In the genomic region with DNA sequence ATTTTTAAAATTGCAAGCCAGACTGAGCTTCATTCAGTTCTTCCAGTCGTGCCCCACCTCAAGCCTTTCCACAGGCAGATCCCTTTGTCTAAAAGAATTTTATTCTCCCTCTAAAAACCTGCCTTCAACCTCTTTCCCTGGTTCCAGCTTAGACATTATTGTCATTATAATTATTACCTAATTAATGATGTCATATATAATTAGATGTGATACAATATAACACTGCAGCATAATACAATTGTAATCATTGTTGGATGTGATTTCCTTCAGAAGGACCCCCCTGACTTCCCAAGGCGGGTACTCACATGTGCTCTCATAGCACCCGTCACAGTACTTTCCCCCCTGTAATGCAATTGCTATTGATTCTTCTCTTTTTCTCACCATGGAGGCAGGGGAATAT, we compare ENCODE assay signal across 29 cellular contexts.
"Had no signal": no experiment of that assay in that cellular context is flagged by ENCODE, and none has a peak within 500 bp of the region (broad histone marks: within the 10 kb centered on the region; RNA-seq: fewer than 3 reads in every experiment).

No MANE protein-coding gene starts in this region.

- H3K27me3 ChIP-seq: stomach, suprapubic skin, testis, thyroid gland, tibial artery, tibial nerve, transverse colon, upper lobe of left lung, upper lobe of right lung, uterus, vagina had no signal

- H3K4me1 Mint-ChIP-seq: stimulated activated effector memory CD8-positive, alpha-beta T cell treated with anti-CD3 and anti-CD28 coated beads, Interleukin-12 subunit alpha, Interleukin-12 subunit beta, amount 100 ng/mL, for 72 hours; stimulated activated memory B cell treated with anti-CD40 and anti-IgM and Interleukin-4, amounts not matched to agents 10 μg/mL and 1 μg/mL and 100 μg/mL, for 72 hours; stimulated activated naive B cell treated with anti-CD40 and anti-IgM and Interleukin-4, amounts not matched to agents 10 μg/mL and 1 μg/mL and 100 μg/mL, for 72 hours; stimulated activated naive CD8-positive, alpha-beta T cell treated with anti-CD3 and anti-CD28 coated beads, Interleukin-15, amount 100 ng/mL, for 72 hours had no signal

- H3K27ac ChIP-seq: stomach, suprapubic skin, testis, thoracic aorta, thyroid gland, tibial artery, tibial nerve, transverse colon, upper lobe of left lung, upper lobe of right lung, uterus, vagina had no signal

- ATAC-seq: stimulated activated effector memory CD8-positive, alpha-beta T cell treated with anti-CD3 and anti-CD28 coated beads, Interleukin-12 subunit alpha, Interleukin-12 subunit beta, amount 100 ng/mL, for 72 hours; stimulated activated memory B cell treated with anti-CD40 and anti-IgM and Interleukin-4, amounts not matched to agents 10 μg/mL and 1 μg/mL and 100 μg/mL, for 72 hours; stimulated activated naive B cell treated with anti-CD40 and anti-IgM and Interleukin-4, amounts not matched to agents 10 μg/mL and 1 μg/mL and 100 μg/mL, for 72 hours; stimulated activated naive CD8-positive, alpha-beta T cell treated with anti-CD3 and anti-CD28 coated beads, Interleukin-15, amount 100 ng/mL, for 72 hours; stimulated activated naive CD8-positive, alpha-beta T cell treated with anti-CD3 and anti-CD28 coated beads, Interleukin-15, Interleukin-2, amounts not matched to agents 100 U/mL and 50 U/mL, for 24 hours; upper lobe of right lung had no signal

- H3K27ac Mint-ChIP-seq: stimulated activated effector memory CD8-positive, alpha-beta T cell treated with anti-CD3 and anti-CD28 coated beads, Interleukin-12 subunit alpha, Interleukin-12 subunit beta, amount 100 ng/mL, for 72 hours; stimulated activated memory B cell treated with anti-CD40 and anti-IgM and Interleukin-4, amounts not matched to agents 10 μg/mL and 1 μg/mL and 100 μg/mL, for 72 hours; stimulated activated naive B cell treated with anti-CD40 and anti-IgM and Interleukin-4, amounts not matched to agents 10 μg/mL and 1 μg/mL and 100 μg/mL, for 72 hours; stimulated activated naive CD8-positive, alpha-beta T cell treated with anti-CD3 and anti-CD28 coated beads, Interleukin-15, amount 100 ng/mL, for 72 hours; stimulated activated naive CD8-positive, alpha-beta T cell treated with anti-CD3 and anti-CD28 coated beads, Interleukin-15, Interleukin-2, amounts not matched to agents 100 ng/mL and 50 ng/mL, for 24 hours; type B pancreatic cell had no signal

- H3K4me1 ChIP-seq: stomach, suprapubic skin, testis, thyroid gland, tibial artery, tibial nerve, transverse colon, upper lobe of left lung, upper lobe of right lung, uterus had no signal

- H3K36me3 ChIP-seq: stomach, suprapubic skin, thoracic aorta, thyroid gland, tibial nerve, transverse colon, upper lobe of left lung, upper lobe of right lung, uterus, vagina had no signal

- H3K9me3 ChIP-seq: suprapubic skin, testis, thoracic aorta, thyroid gland, tibial artery, tibial nerve, transverse colon, upper lobe of left lung, upper lobe of right lung, uterus, vagina had no signal

- H3K4me3 Mint-ChIP-seq: stimulated activated effector memory CD8-positive, alpha-beta T cell treated with anti-CD3 and anti-CD28 coated beads, Interleukin-12 subunit alpha, Interleukin-12 subunit beta, amount 100 ng/mL, for 72 hours; stimulated activated memory B cell treated with anti-CD40 and anti-IgM and Interleukin-4, amounts not matched to agents 10 μg/mL and 1 μg/mL and 100 μg/mL, for 72 hours; stimulated activated naive B cell treated with anti-CD40 and anti-IgM and Interleukin-4, amounts not matched to agents 10 μg/mL and 1 μg/mL and 100 μg/mL, for 72 hours; stimulated activated naive CD8-positive, alpha-beta T cell treated with anti-CD3 and anti-CD28 coated beads, Interleukin-15, amount 100 ng/mL, for 72 hours; stimulated activated naive CD8-positive, alpha-beta T cell treated with anti-CD3 and anti-CD28 coated beads, Interleukin-15, Interleukin-2, amounts not matched to agents 100 ng/mL and 50 ng/mL, for 24 hours; type B pancreatic cell had no signal

- H3K36me3 Mint-ChIP-seq: stimulated activated effector memory CD8-positive, alpha-beta T cell treated with anti-CD3 and anti-CD28 coated beads, Interleukin-12 subunit alpha, Interleukin-12 subunit beta, amount 100 ng/mL, for 72 hours; stimulated activated memory B cell treated with anti-CD40 and anti-IgM and Interleukin-4, amounts not matched to agents 10 μg/mL and 1 μg/mL and 100 μg/mL, for 72 hours; stimulated activated naive B cell treated with anti-CD40 and anti-IgM and Interleukin-4, amounts not matched to agents 10 μg/mL and 1 μg/mL and 100 μg/mL, for 72 hours; type B pancreatic cell had no signal

- FAIRE-seq: urothelium cell line had no signal

- H3K27me3 Mint-ChIP-seq: stimulated activated memory B cell treated with anti-CD40 and anti-IgM and Interleukin-4, amounts not matched to agents 10 μg/mL and 1 μg/mL and 100 μg/mL, for 72 hours had no signal

- H3K9me3 Mint-ChIP-seq: stimulated activated effector memory CD8-positive, alpha-beta T cell treated with anti-CD3 and anti-CD28 coated beads, Interleukin-12 subunit alpha, Interleukin-12 subunit beta, amount 100 ng/mL, for 72 hours; stimulated activated memory B cell treated with anti-CD40 and anti-IgM and Interleukin-4, amounts not matched to agents 10 μg/mL and 1 μg/mL and 100 μg/mL, for 72 hours; stimulated activated naive CD8-positive, alpha-beta T cell treated with anti-CD3 and anti-CD28 coated beads, Interleukin-15, amount 100 ng/mL, for 72 hours; stimulated activated naive CD8-positive, alpha-beta T cell treated with anti-CD3 and anti-CD28 coated beads, Interleukin-15, Interleukin-2, amounts not matched to agents 100 ng/mL and 50 ng/mL, for 24 hours; type B pancreatic cell had no signal

- DNase-seq: stimulated activated CD4-positive, alpha-beta T cell treated with anti-CD3 and anti-CD28 coated beads, Interleukin-2, amount 100 ng/mL, for 48 hours; stimulated activated CD4-positive, alpha-beta T cell treated with anti-CD3 and anti-CD28 coated beads, Interleukin-4, amount 100 ng/mL, for 1 hour; stimulated activated CD4-positive, alpha-beta T cell treated with anti-CD3 and anti-CD28 coated beads, Interleukin-4, amount 100 ng/mL, for 24 hours; stimulated activated CD4-positive, alpha-beta T cell treated with anti-CD3 and anti-CD28 coated beads, Interleukin-4, amount 100 ng/mL, for 4 hours; stimulated activated CD8-positive, alpha-beta memory T cell treated with anti-CD3 and anti-CD28 coated beads, Interleukin-4, amount 100 ng/mL, for 48 hours; stimulated activated naive B cell treated with anti-CD40 and anti-IgM and Interleukin-4, amounts not matched to agents 10 μg/mL and 1 μg/mL and 100 μg/mL, for 72 hours; stimulated activated naive CD4-positive, alpha-beta T cell; stimulated activated naive CD4-positive, alpha-beta T cell treated with Interleukin-2 at 50 U/mL for 16 hours; stimulated activated naive CD8-positive, alpha-beta T cell treated with anti-CD3 and anti-CD28 coated beads, Interleukin-15, amount 100 ng/mL, for 72 hours; stimulated activated naive CD8-positive, alpha-beta T cell treated with anti-CD3 and anti-CD28 coated beads, Interleukin-15, Interleukin-2, amounts not matched to agents 100 U/mL and 50 U/mL, for 24 hours; stomach; substantia nigra; testis; thyroid gland; tibial artery; transverse colon; trophoblast cell; upper lobe of left lung; upper lobe of right lung; uterus had no signal

- H3K4me3 ChIP-seq: stomach, suprapubic skin, testis, thoracic aorta, thyroid gland, tibial artery, tibial nerve, transverse colon, upper lobe of left lung, upper lobe of right lung, uterus, vagina had no signal
